Comparison of ENCODE assay signal across 21 cellular contexts in genomic region chr9:107438211-107439030, GRCh38. TPM values are rescaled to one million over a fixed set of nuclear protein-coding genes. Genes with fewer than 3 reads are reported as not detected.
DNase-seq lines count a peak whose midpoint lies in the region; ATAC-seq and TF ChIP-seq lines count a peak whose summit lies in the region.
"Had no signal": no experiment of that assay in that cellular context is flagged by ENCODE, and none has a peak within 500 bp of the region (broad histone marks: within the 10 kb centered on the region; RNA-seq: fewer than 3 reads in every experiment).

No MANE protein-coding gene starts in this region.

- no peak for TF ChIP-seq CTCF in MCF 10A (IDR thresholded peaks at IDR 0.05; ENCODE audit: unreplicated experiment)
- TF ChIP-seq CTCF in fibroblast of villous mesenchyme (IDR thresholded peaks at IDR 0.05; ENCODE audit: insufficient read depth, low read depth, low read length) = no peak
- no peak for TF ChIP-seq CTCF in suprapubic skin (IDR thresholded peaks at IDR 0.05)

- in situ Hi-C loops in T47D (cut with HindIII; ENCODE audit: low pct_unique_long_range_greater_than_20kb, low sequenced_read_pairs) = no loop called here

- CTCF ChIA-PET in MCF 10A (lab: Yijun Ruan, JAX) = interaction anchor here (1.6 kb wide), 1 partner anchor 16 kb away, joined by 3 read pairs; no protein-coding TSS in a partner anchor

- H3K27me3 ChIP-seq in suprapubic skin = no peaks in the 10 kb centered on the region
- H3K27me3 ChIP-seq: MG63 had no signal

- no peak overlapping the region for H3K27ac Mint-ChIP-seq in MCF 10A (ENCODE audit: low read depth, unreplicated experiment)
- H3K27ac Mint-ChIP-seq: activated naive CD8-positive, alpha-beta T cell treated with anti-CD3 and anti-CD28 coated beads, Interleukin-2, amount 50 U/mL, for 24 hours; effector memory CD8-positive, alpha-beta T cell; stimulated activated naive CD8-positive, alpha-beta T cell treated with anti-CD3 and anti-CD28 coated beads, Interleukin-15, Interleukin-2, amounts not matched to agents 100 ng/mL and 50 ng/mL, for 24 hours; T-helper 17 cell had no signal

- H3K4me1 ChIP-seq in urinary bladder (ENCODE audit: insufficient read depth) (no peaks in the 10 kb centered on the region), suprapubic skin (peaks cover 4% of the 10 kb centered on the region)
- H3K4me1 ChIP-seq: parathyroid adenoma had no signal

- H3K36me3 ChIP-seq in urinary bladder (ENCODE audit: insufficient read depth) = no peaks in the 10 kb centered on the region
- H3K36me3 ChIP-seq in suprapubic skin = no peaks in the 10 kb centered on the region
- H3K36me3 ChIP-seq: MG63 had no signal

- H3K4me3 Mint-ChIP-seq in MCF 10A (ENCODE audit: unreplicated experiment) = no peak overlapping the region
- H3K4me3 Mint-ChIP-seq: activated naive CD8-positive, alpha-beta T cell treated with anti-CD3 and anti-CD28 coated beads, Interleukin-2, amount 50 U/mL, for 24 hours; activated T-cell treated with anti-CD3 and anti-CD28 coated beads, Interleukin-2, amount 50 U/mL, for 4 hours; effector memory CD8-positive, alpha-beta T cell; stimulated activated naive CD8-positive, alpha-beta T cell treated with anti-CD3 and anti-CD28 coated beads, Interleukin-15, Interleukin-2, amounts not matched to agents 100 ng/mL and 50 ng/mL, for 24 hours; T-helper 17 cell had no signal

- intact Hi-C loops in MCF 10A (cut with micrococcal nuclease) = no loop called here

- H3K27me3 Mint-ChIP-seq in MCF 10A (ENCODE audit: insufficient read depth, unreplicated experiment) = no peaks in the 10 kb centered on the region
- H3K27me3 Mint-ChIP-seq: activated naive CD8-positive, alpha-beta T cell treated with anti-CD3 and anti-CD28 coated beads, Interleukin-2, amount 50 U/mL, for 24 hours had no signal

- H3K27ac ChIP-seq in urinary bladder (ENCODE audit: low read depth) = peak overlapping the region; percentile 38
- H3K27ac ChIP-seq in suprapubic skin = no peak overlapping the region
- H3K27ac ChIP-seq: parathyroid adenoma, RWPE1 had no signal

- no peaks in the 10 kb centered on the region for H3K9me3 ChIP-seq in suprapubic skin
- H3K9me3 ChIP-seq: Caco-2, MG63 had no signal

- H3K36me3 Mint-ChIP-seq in MCF 10A (ENCODE audit: insufficient read depth, unreplicated experiment) = no peaks in the 10 kb centered on the region

- no peak overlapping the region for H3K4me3 ChIP-seq in fibroblast of villous mesenchyme (ENCODE audit: low read depth, low read length)
- H3K4me3 ChIP-seq in urinary bladder (ENCODE audit: low read depth, low read length) = no peak overlapping the region
- no peak overlapping the region for H3K4me3 ChIP-seq in suprapubic skin
- H3K4me3 ChIP-seq: MG63 had no signal

- no peak for TF ChIP-seq EP300 in suprapubic skin (IDR thresholded peaks at IDR 0.05)

- no peaks in the 10 kb centered on the region for H3K4me1 Mint-ChIP-seq in MCF 10A (ENCODE audit: insufficient read depth, unreplicated experiment)
- H3K4me1 Mint-ChIP-seq: activated naive CD8-positive, alpha-beta T cell treated with anti-CD3 and anti-CD28 coated beads, Interleukin-2, amount 50 U/mL, for 24 hours; T-helper 17 cell had no signal

- DNase-seq in T47D (ENCODE audit: low read depth in 1 of 2, low spot score in 1 of 2) = peak; percentile 48 to 87
- DNase-seq in MCF 10A (ENCODE audit: unreplicated experiment) = no peak
- DNase-seq in NCI-H2029 treated with DMSO at 0.1 percent for 48 hours (lab: John Stamatoyannopoulos, UW) = peak; percentile 75
- DNase-seq in fibroblast of villous mesenchyme (ENCODE audit: low read depth) = peak; percentile 91
- no peak for DNase-seq in suprapubic skin (ENCODE audit: low spot score in 2 of 2)
- DNase-seq in NCI-H2171 (lab: John Stamatoyannopoulos, UW) = no peak
- DNase-seq: activated CD4-positive, alpha-beta T cell treated with anti-CD3 and anti-CD28 coated beads for 4 hours; activated naive CD8-positive, alpha-beta T cell treated with anti-CD3 and anti-CD28 coated beads, Interleukin-2, amount 50 U/mL, for 24 hours; activated T-cell treated with anti-CD3 and anti-CD28 coated beads, Interleukin-2, amount 50 U/mL, for 4 hours; effector memory CD8-positive, alpha-beta T cell; left colon; MG63; NCI-H510A; T-helper 17 cell had no signal

- no peak for ATAC-seq in HG03280 (IDR thresholded peaks at IDR 0.05; ENCODE audit: unreplicated experiment)
- ATAC-seq: activated naive CD8-positive, alpha-beta T cell treated with anti-CD3 and anti-CD28 coated beads, Interleukin-2, amount 50 U/mL, for 24 hours; activated T-cell treated with anti-CD3 and anti-CD28 coated beads, Interleukin-2, amount 50 U/mL, for 4 hours; effector memory CD8-positive, alpha-beta T cell; HCT116; left colon; T-helper 17 cell had no signal

- no peaks in the 10 kb centered on the region for H3K9me3 Mint-ChIP-seq in MCF 10A (ENCODE audit: unreplicated experiment)
- H3K9me3 Mint-ChIP-seq: activated naive CD8-positive, alpha-beta T cell treated with anti-CD3 and anti-CD28 coated beads, Interleukin-2, amount 50 U/mL, for 24 hours; activated T-cell treated with anti-CD3 and anti-CD28 coated beads, Interleukin-2, amount 50 U/mL, for 4 hours; effector memory CD8-positive, alpha-beta T cell; stimulated activated naive CD8-positive, alpha-beta T cell treated with anti-CD3 and anti-CD28 coated beads, Interleukin-15, Interleukin-2, amounts not matched to agents 100 ng/mL and 50 ng/mL, for 24 hours had no signal

- TF ChIP-seq POLR2A in suprapubic skin (IDR thresholded peaks at IDR 0.05) = no peak

- BruUV-seq in MCF 10A (replicated peaks; lab: Mats Ljungman, UMichigan) = no TSS peak

- POLR2A ChIA-PET in MCF 10A (lab: Yijun Ruan, JAX) = interaction anchor here (0.7 kb wide), 1 partner anchor 9 kb away, joined by 3 read pairs; no protein-coding TSS in a partner anchor

- whole genome bisulfite sequencing in urinary bladder = 60% methylated on average over 7 of the region's 7 CpGs
- 62% methylated on average over 7 of the region's 7 CpGs for WGBS in suprapubic skin

RNA-seq across cellular contexts. Expression of gene KLF4, which starts 51.1 kb away (rescaled TPM):
- total RNA-seq in MCF 10A (2022) (94.9 and 96.0 TPM in 2 replicates), fibroblast of villous mesenchyme (2.6 and 3.5 TPM in 2 replicates), urinary bladder (39.6 TPM), suprapubic skin (1,000 to 10,000 TPM in 1 of 4 donors, 100 to 1,000 TPM in 3; 613 to 1,231 (median 708) TPM)
- 89.6 TPM for polyA plus RNA-seq in urinary bladder

Comparison
In these comparisons a context has a peak if more than half of its experiments do, and no peak if none do; other contexts are left out.
1. DNase-seq: peak in T47D (2 of 2), NCI-H2029 treated with DMSO at 0.1 percent for 48 hours (single experiment) and fibroblast of villous mesenchyme (single experiment); none in MCF 10A (single experiment), suprapubic skin (0 of 2) and NCI-H2171 (single experiment).